In the genomic region with DNA sequence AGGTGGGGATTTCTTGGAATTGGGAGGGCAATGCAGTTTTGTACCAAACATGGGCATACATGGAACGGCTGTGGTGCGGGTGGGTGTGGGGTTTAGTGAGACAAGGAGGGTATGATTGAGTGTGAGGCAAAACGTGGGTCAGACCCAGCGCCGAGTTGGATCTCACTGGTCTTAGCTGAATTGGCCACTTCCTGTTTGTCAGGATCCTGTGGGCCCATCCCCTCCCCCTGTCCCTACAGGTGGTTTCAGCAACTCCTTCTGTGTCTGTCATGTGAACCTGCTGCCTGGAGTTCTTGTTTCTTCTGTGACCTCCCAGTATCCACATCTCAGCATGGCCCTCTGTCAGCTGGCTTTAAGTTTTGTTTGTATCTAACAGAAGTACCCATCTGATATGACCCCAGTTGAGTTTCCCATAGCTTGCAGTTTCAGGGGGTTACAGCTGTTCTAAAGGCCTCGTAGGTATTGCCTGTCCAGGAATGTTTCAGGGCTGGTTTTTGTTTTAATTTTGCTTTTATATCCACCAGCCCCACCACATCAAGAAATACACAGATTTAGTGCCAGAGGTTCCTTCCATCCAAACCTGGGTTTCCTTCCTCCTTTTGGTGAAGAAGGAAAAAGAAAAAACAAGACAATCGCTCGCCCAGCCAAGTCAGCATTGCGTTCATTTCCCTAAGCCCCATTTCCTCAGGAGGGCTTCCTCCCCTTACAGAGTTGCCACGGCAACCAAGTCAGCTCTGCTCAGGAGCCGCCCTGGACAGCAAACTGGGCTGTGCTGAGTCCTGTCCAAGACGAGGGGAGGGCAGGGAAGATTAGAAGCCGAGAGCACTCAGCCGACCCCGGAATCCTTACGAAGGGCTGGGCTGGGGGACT, we compare ENCODE assay signal across 9 cellular contexts. TPM values are rescaled to one million over a fixed set of nuclear protein-coding genes. Genes with fewer than 3 reads are reported as not detected.
A peak's percentile ranks its signal among the peaks of the same experiment; 100 is the strongest.
DNase-seq lines count a peak whose midpoint lies in the region; ATAC-seq and TF ChIP-seq lines count a peak whose summit lies in the region.
"Had no signal": no experiment of that assay in that cellular context is flagged by ENCODE, and none has a peak within 500 bp of the region (broad histone marks: within the 10 kb centered on the region; RNA-seq: fewer than 3 reads in every experiment).

No MANE protein-coding gene starts in this region.

- 36 to 44% methylated on average over 5 to 11 of the region's 16 CpGs for WGBS in endodermal cell (ENCODE audit: insufficient coverage in 1 of 2, insufficient read length in 1 of 2), 2 experiments

- H3K36me3 Mint-ChIP-seq in endodermal cell (ENCODE audit: low read depth) (no peaks in the 10 kb centered on the region), osteocyte (ENCODE audit: unreplicated experiment) (no peaks in the 10 kb centered on the region)

- H3K4me1 Mint-ChIP-seq in endodermal cell, result peaks cover 22% of the 10 kb centered on the region
- H3K4me1 Mint-ChIP-seq in osteocyte (ENCODE audit: unreplicated experiment), result peaks cover 23% of the 10 kb centered on the region

- TF ChIP-seq CTCF in GM13976 (IDR thresholded peaks at IDR 0.05; ENCODE audit: borderline replicate concordance, control extremely low read depth, extremely low read depth, insufficient read depth, missing control alignments) (no peak), endodermal cell (conservative IDR thresholded peaks at IDR 0.05) (no peak), osteocyte (IDR thresholded peaks at IDR 0.05) (no peak)

- H3K4me3 Mint-ChIP-seq in endodermal cell (peak overlapping the region; percentile 27), osteocyte (ENCODE audit: unreplicated experiment) (peak overlapping the region; percentile 10)

- no peaks in the 10 kb centered on the region for H3K9me3 ChIP-seq in endodermal cell (ENCODE audit: control insufficient read depth, low read length)

- H3K4me1 ChIP-seq in endodermal cell (ENCODE audit: control insufficient read depth, insufficient read depth, low read length), result peaks cover 14% of the 10 kb centered on the region

- no peak overlapping the region for H3K4me3 ChIP-seq in endodermal cell (ENCODE audit: low read length)

- no peak for ATAC-seq in GM21737 (IDR thresholded peaks at IDR 0.05; ENCODE audit: unreplicated experiment)
- ATAC-seq: HCT116 had no signal

- peak; percentile 57 for DNase-seq in GM13976 (ENCODE audit: low spot score)
- DNase-seq in NCI-H69 (lab: John Stamatoyannopoulos, UW), result peak; percentile 43
- peak; percentile 88 for DNase-seq in endodermal cell
- DNase-seq in osteocyte (ENCODE audit: extremely low spot score, unreplicated experiment), result no peak
- DNase-seq in DMS153 treated with DMSO at 0.1 percent for 48 hours (lab: John Stamatoyannopoulos, UW; ENCODE audit: unreplicated experiment), result no peak
- DNase-seq in GOT3 (lab: John Stamatoyannopoulos, UW), result no peak
- DNase-seq in foreskin melanocyte, result no peak

- no peak overlapping the region for H3K9ac ChIP-seq in endodermal cell (ENCODE audit: extremely low read depth, low read length, poor library complexity, severe bottlenecking)

- in situ Hi-C loops in GM13976 (cut with MboI; ENCODE audit: low sequenced_read_pairs, unreplicated experiment), result no loop called here

- no peaks in the 10 kb centered on the region for H3K27me3 Mint-ChIP-seq in endodermal cell (ENCODE audit: insufficient read depth)
- H3K27me3 Mint-ChIP-seq in osteocyte (ENCODE audit: unreplicated experiment), result no peaks in the 10 kb centered on the region

- H3K27ac ChIP-seq in endodermal cell (ENCODE audit: low read depth, low read length), result peak overlapping the region; percentile 72

- H3K27me3 ChIP-seq in endodermal cell (ENCODE audit: control insufficient read depth, insufficient read depth, low read length, poor library complexity, severe bottlenecking), result no peaks in the 10 kb centered on the region

- H3K9me3 Mint-ChIP-seq in endodermal cell (no peaks in the 10 kb centered on the region), osteocyte (ENCODE audit: unreplicated experiment) (no peaks in the 10 kb centered on the region)

- no peaks in the 10 kb centered on the region for H3K36me3 ChIP-seq in endodermal cell (ENCODE audit: control insufficient read depth, insufficient read depth, low read length)

- peak overlapping the region; percentile 91 for H3K27ac Mint-ChIP-seq in endodermal cell
- H3K27ac Mint-ChIP-seq in osteocyte (ENCODE audit: unreplicated experiment), result peak overlapping the region; percentile 79

RNA-seq across cellular contexts. Expression of gene APOL1, which starts 6.1 kb away (rescaled TPM):
- under 1 TPM; 0.11 to 0.22 TPM for total RNA-seq in endodermal cell
- polyA plus RNA-seq in endodermal cell (2013, experiment 1 of 2), result not detected
- polyA plus RNA-seq in endodermal cell (2013, experiment 2 of 2), result not detected
- total RNA-seq in osteocyte, result 16.2 and 19.5 TPM in 2 replicates

RNA-seq across cellular contexts. Expression of gene APOL2, which starts 19.7 kb away (rescaled TPM):
- total RNA-seq in endodermal cell (1 to 10 TPM; 2.1 to 7.9 TPM), osteocyte (53.5 and 59.9 TPM in 2 replicates)
- polyA plus RNA-seq in endodermal cell (2013, experiment 1 of 2), result 7.4 TPM
- 7.3 TPM for polyA plus RNA-seq in endodermal cell (2013, experiment 2 of 2)

RNA-seq across cellular contexts. Expression of gene APOL4, which starts 57.4 kb away (rescaled TPM):
- not detected for total RNA-seq in endodermal cell
- polyA plus RNA-seq in endodermal cell (2013, experiment 1 of 2), result 0.07 TPM
- polyA plus RNA-seq in endodermal cell (2013, experiment 2 of 2), result 0.17 TPM
- total RNA-seq in osteocyte, result 0.13 TPM in 1 of 2 replicates, not detected in the other

Comparison
In these comparisons a context has a peak if more than half of its experiments do, and no peak if none do; other contexts are left out.
1. DNase-seq: peak in GM13976 (single experiment), NCI-H69 (single experiment) and endodermal cell (single experiment); none in osteocyte (single experiment), DMS153 treated with DMSO at 0.1 percent for 48 hours (single experiment), GOT3 (single experiment) and foreskin melanocyte (single experiment).
2. RNA of gene APOL1, which starts 6.1 kb away (total RNA-seq): 16.2 to 19.5 TPM in osteocyte; 0.11 to 0.22 TPM in endodermal cell; every median in the first group is over 10 times any median in the second.